Comparison of ENCODE assay signal across 21 cellular contexts in the genomic region with DNA sequence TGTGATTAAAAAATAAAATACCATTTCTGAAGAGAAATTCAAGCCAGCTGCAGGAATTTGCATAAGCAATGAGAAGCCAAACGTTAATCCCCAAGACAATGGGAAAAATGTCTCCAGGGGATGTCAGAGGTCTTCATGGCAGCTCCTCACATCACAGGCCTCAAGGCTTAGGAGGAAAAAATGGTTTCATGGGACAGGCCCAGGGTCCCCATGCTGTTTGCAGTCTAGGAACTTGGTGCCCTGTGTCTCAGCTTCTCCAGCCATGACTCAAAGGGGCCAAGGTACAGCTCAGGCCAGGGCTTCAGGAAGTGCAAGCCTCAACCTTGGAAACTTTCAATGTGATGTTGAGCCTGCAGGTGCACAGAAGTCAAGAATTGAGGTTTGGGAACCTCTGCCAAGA.
"Had no signal": no experiment of that assay in that cellular context is flagged by ENCODE, and none has a peak within 500 bp of the region (broad histone marks: within the 10 kb centered on the region; RNA-seq: fewer than 3 reads in every experiment).

No MANE protein-coding gene starts in this region.

- H3K4me3 ChIP-seq: colonic mucosa, esophagus muscularis mucosa, gastrocnemius medialis, heart right ventricle, left lung, lower lobe of right lung had no signal

- DNase-seq: colonic mucosa; cortex of kidney; effector CD8-positive, alpha-beta T cell; effector memory CD8-positive, alpha-beta T cell; foreskin melanocyte; gastrocnemius medialis; glutamatergic neuron; head of caudate nucleus; heart right ventricle; hippocampal formation; left cardiac atrium; left ventricle myocardium superior; lower lobe of right lung; mesenchymal stem cell; midbrain; naive thymus-derived CD4-positive, alpha-beta T cell had no signal

- H3K9me3 ChIP-seq: colonic mucosa, esophagus muscularis mucosa, gastrocnemius medialis, lower lobe of right lung had no signal

- FAIRE-seq: endothelial cell of umbilical vein, islet of Langerhans, keratinocyte had no signal

- H3K27ac ChIP-seq: colonic mucosa, esophagus muscularis mucosa, gastrocnemius medialis, heart right ventricle, left lung, lower lobe of right lung had no signal

- H3K36me3 ChIP-seq: colonic mucosa, esophagus muscularis mucosa, gastrocnemius medialis, heart right ventricle, left lung, lower lobe of right lung had no signal

- H3K27me3 ChIP-seq: colonic mucosa, esophagus muscularis mucosa, gastrocnemius medialis, heart right ventricle, left lung had no signal

- ATAC-seq: effector memory CD8-positive, alpha-beta T cell; gastrocnemius medialis; heart right ventricle; left cardiac atrium; left lung; left ventricle myocardium superior; lower lobe of right lung; naive thymus-derived CD4-positive, alpha-beta T cell had no signal

- H3K4me1 ChIP-seq: colonic mucosa, esophagus muscularis mucosa, gastrocnemius medialis, heart right ventricle, left lung, lower lobe of right lung had no signal
